ENCODE assay signal across 8 cellular contexts in genomic region chr19:10380311-10381102, GRCh38. TPM values are rescaled to one million over a fixed set of nuclear protein-coding genes. Genes with fewer than 3 reads are reported as not detected.
DNase-seq lines count a peak whose midpoint lies in the region; ATAC-seq, FAIRE-seq and TF ChIP-seq lines count a peak whose summit lies in the region.

Gene TYK2 (minus strand): TSS chr19:10380572. CDS start chr19:10378406, 2,166 bp downstream.

- peak within 1 kb of the TSS; percentile 90; the same call in 1 of the 2 replicates for H4K8ac ChIP-seq in H1 (ENCODE audit: extremely low read depth, insufficient read depth, low read length)
- H4K8ac ChIP-seq in mesenchymal stem cell (ENCODE audit: low read length): peak within 1 kb of the TSS; percentile 98

- no peaks in the 10 kb centered on the region for H3K9me3 Mint-ChIP-seq in activated CD8-positive, alpha-beta memory T cell treated with anti-CD3 and anti-CD28 coated beads, Interleukin-2, amount 10 ng/mL, durations not matched to agents 7 days and 5 days (ENCODE audit: low read depth)

- POLR2A ChIA-PET in H1 (lab: Charles Lee; ENCODE audit: partially characterized antibody): interaction anchor here (0.6 to 2.7 kb wide), 12 partner anchors 9 to 267 kb away, joined by 3 to 16 read pairs (median 4); partner anchors contain the start of genes ICAM1, ICAM5 and RAVER1

- H2BK5ac ChIP-seq in H1 (ENCODE audit: low read depth, low read length) (peak within 1 kb of the TSS; percentile 99), mesenchymal stem cell (ENCODE audit: low read depth, low read length, poor library complexity, severe bottlenecking) (peak within 1 kb of the TSS; percentile 46)

- H3K4ac ChIP-seq in H1 (replicated peaks; ENCODE audit: insufficient read length, low read depth, low read length): peak within 1 kb of the TSS; percentile 76
- H3K4ac ChIP-seq in mesenchymal stem cell (ENCODE audit: low read depth in 1 of 2, low read length in 2 of 2): peak within 1 kb of the TSS; percentile 90 to 95

- no peaks in the 10 kb centered on the region for H3K27me3 Mint-ChIP-seq in activated CD8-positive, alpha-beta memory T cell treated with anti-CD3 and anti-CD28 coated beads, Interleukin-2, amount 10 ng/mL, durations not matched to agents 7 days and 5 days

- H3K27ac Mint-ChIP-seq in activated CD8-positive, alpha-beta memory T cell treated with anti-CD3 and anti-CD28 coated beads, Interleukin-2, amount 10 ng/mL, durations not matched to agents 7 days and 5 days: peak within 1 kb of the TSS; percentile 94

- peaks cover 21% of the 10 kb centered on the region for H3K36me3 Mint-ChIP-seq in activated CD8-positive, alpha-beta memory T cell treated with anti-CD3 and anti-CD28 coated beads, Interleukin-2, amount 10 ng/mL, durations not matched to agents 7 days and 5 days

- H3K27me3 ChIP-seq in NT2/D1 (ENCODE audit: insufficient read depth, insufficient read length) (no peaks in the 10 kb centered on the region), H1 (replicated peaks in 1 of 4; ENCODE audit: control insufficient read depth in 3 of 4, extremely low read depth in 1 of 4, insufficient read depth in 3 of 4, low read length in 3 of 4) (no peaks in the 10 kb centered on the region), mesenchymal stem cell (ENCODE audit: control insufficient read depth in 1 of 2, insufficient read depth in 1 of 2, low read length in 2 of 2) (no peaks in the 10 kb centered on the region)

- H3K9me3 ChIP-seq in NT2/D1 (ENCODE audit: insufficient read depth, low read length) (no peaks in the 10 kb centered on the region), H1 (ENCODE audit: insufficient read depth in 2 of 2, low read depth in 1 of 2, low read length in 1 of 2) (no peaks in the 10 kb centered on the region), mesenchymal stem cell (ENCODE audit: control insufficient read depth, low read length) (no peaks in the 10 kb centered on the region)

- peak; percentile 88 to 98 for TF ChIP-seq POLR2A in H1 (IDR thresholded peaks at IDR 0.05; ENCODE audit: control extremely low read depth in 1 of 2, low read depth in 2 of 2, low read length in 2 of 2)

- CTCF ChIA-PET in activated CD8-positive, alpha-beta memory T cell treated with anti-CD3 and anti-CD28 coated beads, Interleukin-2, amount 10 ng/mL, durations not matched to agents 7 days and 5 days (lab: Charles Lee): interaction anchor here (0.6 to 12.5 kb wide), 15 partner anchors 10 to 282 kb away, joined by 3 to 320 read pairs (median 4); partner anchors contain the start of genes CDC37, ICAM1 and RAVER1
- CTCF ChIA-PET in H1 (lab: Charles Lee; ENCODE audit: partially characterized antibody): interaction anchor here (0.5 to 5.9 kb wide), 12 partner anchors 8 to 189 kb away, joined by 3 to 28 read pairs (median 4); partner anchors contain the start of gene ICAM1

- H3K27ac ChIP-seq in H1 (ENCODE audit: low read depth, low read length) (peak within 1 kb of the TSS; percentile 97), mesenchymal stem cell (ENCODE audit: low read length, poor library complexity, severe bottlenecking) (peak within 1 kb of the TSS; percentile 37)

- TF ChIP-seq RAD21 in H1 (IDR thresholded peaks at IDR 0.05 in 1 of 2, conservative IDR thresholded peaks at IDR 0.05 in 1 of 2; ENCODE audit: low read depth in 2 of 2, low read length in 2 of 2): no peak

- H3K23ac ChIP-seq in H1 (ENCODE audit: insufficient read length) (no peak within 1 kb of the TSS), mesenchymal stem cell (ENCODE audit: low read length in 2 of 2) (peak within 1 kb of the TSS in 1 of 2 experiments; percentile 32)

- TF ChIP-seq EP300 in H1 (IDR thresholded peaks at IDR 0.05; ENCODE audit: borderline replicate concordance in 1 of 2, low read depth in 2 of 2, low read length in 2 of 2): no peak

- H2BK12ac ChIP-seq in H1 (ENCODE audit: low read depth, low read length) (peak within 1 kb of the TSS; percentile 97), mesenchymal stem cell (ENCODE audit: low read length in 2 of 2) (peak within 1 kb of the TSS in 1 of 2 experiments; percentile 65)

- H4K20me1 ChIP-seq in H1 (replicated peaks in 1 of 2; ENCODE audit: control insufficient read depth in 1 of 2, insufficient read depth in 2 of 2, low read length in 2 of 2): peaks cover 0 to 3% of the 10 kb centered on the region in 2 experiments

- 1% methylated on average over 58 of the region's 58 CpGs; no CpG with 5 or more reads in 1 of the 2 experiments for WGBS in H1 (ENCODE audit: extremely low coverage in 1 of 2, insufficient coverage in 1 of 2, insufficient read length in 1 of 2, insufficient replicate concordance in 2 of 2, low coverage in 1 of 2, low lambda C conversion rate in 2 of 2, missing lambda C conversion rate in 1 of 2), 2 experiments
- under 1% methylated on average over 54 of the region's 58 CpGs for WGBS in mesenchymal stem cell

- H2AFZ ChIP-seq in H1 (ENCODE audit: low read length): peak within 1 kb of the TSS; percentile 94
- H2AFZ ChIP-seq in mesenchymal stem cell (ENCODE audit: low read depth, low read length): peak within 1 kb of the TSS; percentile 98

- H2AK5ac ChIP-seq in H1 (ENCODE audit: low read depth, low read length) (0 out of 2 replicates have a peak within 1 kb of the TSS, but pooled peaks have one; percentile 71), mesenchymal stem cell (ENCODE audit: low read length, severe bottlenecking) (no peak within 1 kb of the TSS)

- H2BK20ac ChIP-seq in H1 (ENCODE audit: low read length): peak within 1 kb of the TSS; percentile 66

- H3K79me1 ChIP-seq in H1 (ENCODE audit: low read depth, low read length): no peaks in the 10 kb centered on the region
- H3K79me1 ChIP-seq in mesenchymal stem cell (replicated peaks; ENCODE audit: low read length, poor library complexity, severe bottlenecking): peaks cover 18% of the 10 kb centered on the region

- peaks cover 4% of the 10 kb centered on the region for H3K4me1 ChIP-seq in NT2/D1 (ENCODE audit: insufficient read depth, insufficient read length)
- peaks cover 0 to 5% (median 1%) of the 10 kb centered on the region in 4 experiments; a peak in 1 of 7 replicates for H3K4me1 ChIP-seq in H1 (replicated peaks in 1 of 4; ENCODE audit: control insufficient read depth in 3 of 4, insufficient read depth in 4 of 4, low read length in 3 of 4)
- peaks cover 12% of the 10 kb centered on the region for H3K4me1 ChIP-seq in mesenchymal stem cell (ENCODE audit: control insufficient read depth, insufficient read depth, low read depth, low read length)

- H4K5ac ChIP-seq in H1 (ENCODE audit: insufficient read length, low read depth, low read length): peak within 1 kb of the TSS; percentile 92

- H2BK15ac ChIP-seq in H1 (ENCODE audit: low read length): peak within 1 kb of the TSS; percentile 100
- no peak within 1 kb of the TSS for H2BK15ac ChIP-seq in mesenchymal stem cell (ENCODE audit: low read depth, poor library complexity, severe bottlenecking)

- H3K4me3 ChIP-seq in NT2/D1 (ENCODE audit: insufficient read length, low read depth): peak within 1 kb of the TSS; percentile 98
- H3K4me3 ChIP-seq in H1 (ENCODE audit: extremely low read depth in 1 of 4, insufficient read depth in 2 of 4, low read depth in 3 of 4, low read length in 4 of 4): peak within 1 kb of the TSS; percentile 73 to 92 (median 87)
- H3K4me3 ChIP-seq in mesenchymal stem cell (ENCODE audit: insufficient read depth in 1 of 2, low read depth in 1 of 2, low read length in 2 of 2): peak within 1 kb of the TSS; percentile 83 to 94

- peaks cover 21% of the 10 kb centered on the region for H3K4me1 Mint-ChIP-seq in activated CD8-positive, alpha-beta memory T cell treated with anti-CD3 and anti-CD28 coated beads, Interleukin-2, amount 10 ng/mL, durations not matched to agents 7 days and 5 days

- peak; percentile 88 for ATAC-seq in GM21381 (IDR thresholded peaks at IDR 0.05; ENCODE audit: unreplicated experiment)
- peak; percentile 97 for ATAC-seq in activated CD8-positive, alpha-beta memory T cell treated with anti-CD3 and anti-CD28 coated beads, Interleukin-2, amount 10 ng/mL, durations not matched to agents 7 days and 5 days

- peak within 1 kb of the TSS; percentile 90 for H3K4me3 Mint-ChIP-seq in activated CD8-positive, alpha-beta memory T cell treated with anti-CD3 and anti-CD28 coated beads, Interleukin-2, amount 10 ng/mL, durations not matched to agents 7 days and 5 days

- H2BK120ac ChIP-seq in H1 (replicated peaks; ENCODE audit: low read depth, low read length) (peak within 1 kb of the TSS; percentile 62), mesenchymal stem cell (ENCODE audit: low read depth, low read length) (no peak within 1 kb of the TSS)

- DNase-seq in COR-L47 (lab: John Stamatoyannopoulos, UW) (peak; percentile 98), HUDEP-2 (lab: John Stamatoyannopoulos, UW; ENCODE audit: unreplicated experiment in 76 of 76) (peak; percentile 89 to 100 (median 99)), NT2/D1 (ENCODE audit: low read depth, low spot score) (peak; percentile 98), H1 (ENCODE audit: low read depth in 1 of 2, low spot score in 2 of 2) (peak; percentile 97 to 98), mesenchymal stem cell (peak; percentile 99)
- peak; percentile 98 for DNase-seq in activated CD8-positive, alpha-beta memory T cell treated with anti-CD3 and anti-CD28 coated beads, Interleukin-2, amount 10 ng/mL, durations not matched to agents 7 days and 5 days
- DNase-seq in stimulated activated CD8-positive, alpha-beta memory T cell treated with anti-CD3 and anti-CD28 coated beads, Interleukin-12 subunit alpha, Interleukin-12 subunit beta, amount 100 ng/mL, for 4 hours (ENCODE audit: low read depth): peak; percentile 88

- H3K18ac ChIP-seq in H1 (ENCODE audit: extremely low read depth, low read length): peak within 1 kb of the TSS; percentile 99
- peak within 1 kb of the TSS; percentile 72 to 98 for H3K18ac ChIP-seq in mesenchymal stem cell (ENCODE audit: low read depth in 1 of 2, low read length in 2 of 2)

- H3K4me2 ChIP-seq in H1 (ENCODE audit: insufficient read depth in 1 of 2, low read depth in 2 of 2, low read length in 2 of 2) (peak within 1 kb of the TSS; percentile 86 to 95), mesenchymal stem cell (ENCODE audit: low read length, poor library complexity, severe bottlenecking) (peak within 1 kb of the TSS; percentile 92)

- H3K36me3 ChIP-seq in NT2/D1 (ENCODE audit: insufficient read depth, insufficient read length, low read length): peaks cover 15% of the 10 kb centered on the region
- H3K36me3 ChIP-seq in H1 (ENCODE audit: control insufficient read depth in 2 of 4, insufficient read depth in 4 of 4, low read length in 3 of 4): peaks cover 0 to 4% (median 0%) of the 10 kb centered on the region in 4 experiments; a peak in 2 of 8 replicates
- H3K36me3 ChIP-seq in mesenchymal stem cell (ENCODE audit: control insufficient read depth in 1 of 2, insufficient read depth in 2 of 2, low read depth in 1 of 2, low read length in 2 of 2): peaks cover 14 to 21% of the 10 kb centered on the region in 2 experiments

- H3K9ac ChIP-seq in NT2/D1 (ENCODE audit: insufficient read length, low read depth) (peak within 1 kb of the TSS; percentile 98), H1 (replicated peaks in 1 of 4; ENCODE audit: extremely low read depth in 1 of 4, low read depth in 3 of 4, low read length in 3 of 4) (peak within 1 kb of the TSS; percentile 73 to 87 (median 86)), mesenchymal stem cell (ENCODE audit: low read length) (peak within 1 kb of the TSS; percentile 94)

- peaks cover 18% of the 10 kb centered on the region for H3K23me2 ChIP-seq in H1 (ENCODE audit: low read depth, low read length)

- peak; percentile 86 for FAIRE-seq in H1 (lab: Jason Lieb, UNC)

- H4K91ac ChIP-seq in H1 (replicated peaks; ENCODE audit: insufficient read length, low read length): peak within 1 kb of the TSS; percentile 90
- H4K91ac ChIP-seq in mesenchymal stem cell (ENCODE audit: low read length): peak within 1 kb of the TSS; percentile 72

- H3K14ac ChIP-seq in H1 (ENCODE audit: insufficient read length): no peak within 1 kb of the TSS
- H3K14ac ChIP-seq in mesenchymal stem cell (ENCODE audit: low read length in 2 of 2): peak within 1 kb of the TSS in 1 of 2 experiments; percentile 93

- no peak for TF ChIP-seq CTCF in H1 (IDR thresholded peaks at IDR 0.05; ENCODE audit: control extremely low read depth in 1 of 3, insufficient read depth in 1 of 3, low read depth in 1 of 3, low read length in 3 of 3)

- peaks cover 0 to 4% of the 10 kb centered on the region in 2 experiments; a peak in 3 of 4 replicates for H3K79me2 ChIP-seq in H1 (ENCODE audit: control insufficient read depth in 1 of 2, insufficient read depth in 2 of 2, low read length in 2 of 2)

- H3K56ac ChIP-seq in H1 (replicated peaks; ENCODE audit: insufficient read length, low read depth, low read length): peak within 1 kb of the TSS; percentile 93

RNA-seq across cellular contexts. Expression of gene TYK2, which starts in this region (rescaled TPM):
- total RNA-seq in activated CD8-positive, alpha-beta memory T cell treated with anti-CD3 and anti-CD28 coated beads, Interleukin-2, amount 10 ng/mL, durations not matched to agents 7 days and 5 days: 100 to 1,000 TPM; 277 to 296 TPM
- total RNA-seq in H1 (2021; fragmentation: NEBNext Ultra II Directional; extraction: Animal tissue kit (Norgen Biotek cat#: 25700)): 40.8 and 42.7 TPM in 2 replicates
- polyA plus RNA-seq in H1 (2011; rRNA removed): 32.1 and 47.6 TPM in 2 replicates
- 37.8 TPM for polyA plus RNA-seq in H1 (2011; cell fraction: cytosol; rRNA removed)
- polyA plus RNA-seq in H1 (2011; cell fraction: nucleus; rRNA removed): 184 TPM
- 44.3 to 65.1 TPM (median 54.1 TPM) in 4 replicates for polyA plus RNA-seq in H1 (2012, experiment 1 of 2)
- 41.2 TPM for polyA plus RNA-seq in H1 (2012, experiment 2 of 2)
- 39.9 TPM for polyA plus RNA-seq in H1 (2013, experiment 1 of 2)
- 36.9 TPM for polyA plus RNA-seq in H1 (2013, experiment 2 of 2)
- 22.6 and 28.0 TPM in 2 replicates for polyA minus RNA-seq in H1 (2011; rRNA and poly(A)+ RNA removed)
- polyA minus RNA-seq in H1 (2011; cell fraction: cytosol; rRNA and poly(A)+ RNA removed): 20.1 TPM
- 32.9 TPM for polyA minus RNA-seq in H1 (2011; cell fraction: nucleus; rRNA and poly(A)+ RNA removed)
- 66.7 TPM for polyA plus RNA-seq in mesenchymal stem cell (2013, experiment 1 of 2)
- 65.7 TPM for polyA plus RNA-seq in mesenchymal stem cell (2013, experiment 2 of 2)

Comparison
In these comparisons a context has a peak if more than half of its experiments do, and no peak if none do; other contexts are left out.
1. Peak in every context shown above with its lines: DNase-seq, ATAC-seq, H3K4me3 ChIP-seq and H3K27ac ChIP-seq.